Comparison of ENCODE assay signal across 8 cellular contexts in genomic region chr19:14495678-14496028, GRCh38. TPM values are rescaled to one million over a fixed set of nuclear protein-coding genes. Genes with fewer than 3 reads are reported as not detected.
DNase-seq lines count a peak whose midpoint lies in the region; ATAC-seq and TF ChIP-seq lines count a peak whose summit lies in the region.

No MANE protein-coding gene starts in this region.

- WGBS in HUES64: under 1% methylated on average over 27 of the region's 28 CpGs

- H4K20me1 ChIP-seq in BLaER1: peaks cover 7% of the 10 kb centered on the region; the same call in 1 of the 2 replicates

- no peaks in the 10 kb centered on the region for H3K27me3 ChIP-seq in BLaER1
- no peaks in the 10 kb centered on the region for H3K27me3 ChIP-seq in HUES64 (ENCODE audit: insufficient read depth, low read length)

- no peaks in the 10 kb centered on the region for H3K9me3 ChIP-seq in BLaER1
- H3K9me3 ChIP-seq in HUES64 (ENCODE audit: insufficient read depth, low read depth, low read length): no peaks in the 10 kb centered on the region

- peak overlapping the region; percentile 90 for H3K4me2 ChIP-seq in BLaER1

- peaks cover 0 to 4% (median 0%) of the 10 kb centered on the region in 3 donors for H3K27me3 Mint-ChIP-seq in naive B cell

- peak overlapping the region in 2 of 6 donors; percentile 7 to 54 for H3K27ac Mint-ChIP-seq in naive B cell

- peak overlapping the region; percentile 74 to 91 (median 83) for H3K4me3 Mint-ChIP-seq in naive B cell

- H3K27ac ChIP-seq in BLaER1: peak overlapping the region; percentile 82
- no peak overlapping the region; the same call in 1 of the 2 replicates for H3K27ac ChIP-seq in HUES64 (ENCODE audit: low read depth, low read length)
- H3K27ac ChIP-seq in coronary artery: peak overlapping the region; percentile 35 to 79

- H3K36me3 ChIP-seq in BLaER1: peaks cover 16% of the 10 kb centered on the region; the same call in 1 of the 2 replicates
- H3K36me3 ChIP-seq in HUES64 (ENCODE audit: insufficient read depth, low read length): peaks cover 11% of the 10 kb centered on the region

- H3K9ac ChIP-seq in BLaER1 (peak overlapping the region; percentile 80), HUES64 (ENCODE audit: low read depth, low read length) (peak overlapping the region; percentile 56)

- H3K36me3 Mint-ChIP-seq in naive B cell: peaks cover 0 to 4% of the 10 kb centered on the region in 2 donors

- H3K4me1 Mint-ChIP-seq in naive B cell: peaks cover 11 to 24% (median 15%) of the 10 kb centered on the region in 3 donors

- no peak for TF ChIP-seq CTCF in coronary artery (IDR thresholded peaks at IDR 0.05)

- H3K4me3 ChIP-seq in BLaER1 (peak overlapping the region; percentile 76), HUES64 (ENCODE audit: low read length) (peak overlapping the region; percentile 74), coronary artery (peak overlapping the region; percentile 85)

- ATAC-seq in naive B cell (ENCODE audit: low read depth in 2 of 2): no peak
- ATAC-seq in HG02678 (IDR thresholded peaks at IDR 0.05; ENCODE audit: unreplicated experiment): no peak
- no peak for ATAC-seq in HG03175 (IDR thresholded peaks at IDR 0.05; ENCODE audit: unreplicated experiment)

- no peaks in the 10 kb centered on the region for H3K9me3 Mint-ChIP-seq in naive B cell

- DNase-seq in coronary artery (ENCODE audit: low spot score): no peak
- DNase-seq in naive B cell: no peak
- no peak for DNase-seq in amygdala (lab: John Stamatoyannopoulos, UW)
- DNase-seq in NCI-H345 (lab: John Stamatoyannopoulos, UW): no peak

- H3K4me1 ChIP-seq in BLaER1: peaks cover 22% of the 10 kb centered on the region
- peaks cover 5% of the 10 kb centered on the region; the same call in 1 of the 2 replicates for H3K4me1 ChIP-seq in HUES64 (ENCODE audit: insufficient read depth, low read length)

RNA-seq across cellular contexts. Expression of gene GIPC1, which starts 0.3 kb away (rescaled TPM):
- 48.3 TPM for polyA plus RNA-seq in HUES64 (2013, experiment 1 of 2)
- 46.0 TPM for polyA plus RNA-seq in HUES64 (2013, experiment 2 of 2)
- 10 to 100 TPM in 1 of 6 donors, 1 to 10 TPM in 5; 6.9 to 10.3 (median 7.5) TPM for polyA plus RNA-seq in naive B cell (ENCODE audit: low read depth in 6 of 6)

RNA-seq across cellular contexts. Expression of gene PTGER1, which starts 20.5 kb away (rescaled TPM):
- polyA plus RNA-seq in HUES64 (2013, experiment 1 of 2): 0.30 TPM
- not detected for polyA plus RNA-seq in HUES64 (2013, experiment 2 of 2)
- polyA plus RNA-seq in naive B cell (ENCODE audit: low read depth in 6 of 6): not detected

RNA-seq across cellular contexts. Expression of gene DNAJB1, which starts 22.5 kb away (rescaled TPM):
- 51.3 TPM for polyA plus RNA-seq in HUES64 (2013, experiment 1 of 2)
- 46.2 TPM for polyA plus RNA-seq in HUES64 (2013, experiment 2 of 2)
- polyA plus RNA-seq in naive B cell (ENCODE audit: low read depth in 6 of 6): 100 to 1,000 TPM in 2 of 6 donors, 10 to 100 TPM in 4; 73.1 to 113 (median 75.9) TPM

RNA-seq across cellular contexts. Expression of gene TECR, which starts 33.7 kb away (rescaled TPM):
- polyA plus RNA-seq in HUES64 (2013, experiment 1 of 2): 87.7 TPM
- 95.2 TPM for polyA plus RNA-seq in HUES64 (2013, experiment 2 of 2)
- polyA plus RNA-seq in naive B cell (ENCODE audit: low read depth in 6 of 6): 100 to 1,000 TPM in 5 of 6 donors, 10 to 100 TPM in 1; 95.6 to 169 (median 116) TPM
